7 cellular contexts compared by ENCODE assay signal in genomic region chr12:26113194-26113654, GRCh38. TPM values are rescaled to one million over a fixed set of nuclear protein-coding genes. Genes with fewer than 3 reads are reported as not detected.
DNase-seq lines count a peak whose midpoint lies in the region; ATAC-seq and TF ChIP-seq lines count a peak whose summit lies in the region.

No MANE protein-coding gene starts in this region.

- no peak for TF ChIP-seq POLR2A in stomach (IDR thresholded peaks at IDR 0.05)

- intact Hi-C loops in stomach (cut with DNase I; ENCODE audit: low total_unique reads): no loop called here

- H3K4me1 ChIP-seq in iPS-15b (ENCODE audit: control insufficient read depth, insufficient read depth, low read length): peaks cover 33% of the 10 kb centered on the region
- H3K4me1 ChIP-seq in stomach: peaks cover 9 to 36% (median 20%) of the 10 kb centered on the region in 4 donors

- H3K36me3 ChIP-seq in iPS-15b (ENCODE audit: control insufficient read depth, insufficient read depth, low read length): no peaks in the 10 kb centered on the region
- no peaks in the 10 kb centered on the region for H3K36me3 ChIP-seq in stomach

- peak overlapping the region; percentile 17 for H3K9ac ChIP-seq in iPS-15b (ENCODE audit: low read depth, low read length)

- peaks cover 31% of the 10 kb centered on the region for H3K27me3 ChIP-seq in iPS-15b (ENCODE audit: control insufficient read depth, insufficient read depth, low read length)
- no peaks in the 10 kb centered on the region for H3K27me3 ChIP-seq in stomach

- no peak for ATAC-seq in HG03378 (IDR thresholded peaks at IDR 0.05; ENCODE audit: unreplicated experiment)

- TF ChIP-seq CTCF in stomach (IDR thresholded peaks at IDR 0.05): no peak

- H3K4me3 ChIP-seq in iPS-15b (ENCODE audit: low read depth, low read length) (peak overlapping the region; percentile 57), stomach (peak overlapping the region in 2 of 4 donors; percentile 43 to 58)

- DNase-seq in SW480 (ENCODE audit: low spot score): peak; percentile 50
- DNase-seq in stomach: no peak
- no peak for DNase-seq in NCI-H1436 treated with DMSO at 0.1 percent for 48 hours (lab: John Stamatoyannopoulos, UW)
- DNase-seq in stimulated activated CD4-positive, alpha-beta T cell treated with anti-CD3 and anti-CD28 coated beads, Interleukin-15, amount 100 ng/mL, for 24 hours: no peak

- H3K27ac ChIP-seq in stomach: peak overlapping the region in 4 of 5 donors; percentile 92 to 95 (median 94)

- H3K9me3 ChIP-seq in iPS-15b (ENCODE audit: control insufficient read depth, insufficient read depth, low read length): no peaks in the 10 kb centered on the region
- no peaks in the 10 kb centered on the region for H3K9me3 ChIP-seq in stomach

- 18 to 34% (median 24%) methylated on average over 6 of the region's 6 CpGs for WGBS in stomach, 5 donors

- TF ChIP-seq RAD21 in Ishikawa (IDR thresholded peaks at IDR 0.05; ENCODE audit: low read depth): no peak

- TF ChIP-seq EP300 in Ishikawa (IDR thresholded peaks at IDR 0.05; ENCODE audit: borderline replicate concordance): no peak
- TF ChIP-seq EP300 in stomach (IDR thresholded peaks at IDR 0.05): no peak

TF ChIP-seq in Ishikawa, 13 proteins besides CTCF, POLR2A, EP300 and RAD21:
- TF ChIP-seq TAF1 (IDR thresholded peaks at IDR 0.05; ENCODE audit: low read depth): no peak
- TF ChIP-seq TEAD4 (IDR thresholded peaks at IDR 0.05): no peak
- no peak for TF ChIP-seq CREB1 (IDR thresholded peaks at IDR 0.05; ENCODE audit: low read depth)
- no peak for TF ChIP-seq TCF12 (IDR thresholded peaks at IDR 0.05; ENCODE audit: low read depth)
- TF ChIP-seq REST (IDR thresholded peaks at IDR 0.05; ENCODE audit: low read depth): no peak
- TF ChIP-seq FOXM1 (IDR thresholded peaks at IDR 0.05; ENCODE audit: borderline replicate concordance, low read depth): no peak
- no peak for TF ChIP-seq YY1 (IDR thresholded peaks at IDR 0.05; ENCODE audit: low read depth)
- TF ChIP-seq ZBTB7A (IDR thresholded peaks at IDR 0.05; ENCODE audit: low read depth): no peak
- TF ChIP-seq EGR1 (IDR thresholded peaks at IDR 0.05): no peak
- TF ChIP-seq USF1 (IDR thresholded peaks at IDR 0.05): peak; percentile 72
- no peak for TF ChIP-seq CEBPB (IDR thresholded peaks at IDR 0.05)
- no peak for TF ChIP-seq MAX (IDR thresholded peaks at IDR 0.05)
- 0 out of 2 replicates have a peak, but pooled peaks have one; percentile 17 for TF ChIP-seq NFIC (IDR thresholded peaks at IDR 0.05)
TF ChIP-seq in Ishikawa: peak in this region for 2.

RNA-seq across cellular contexts. Expression of gene BHLHE41, which starts 11.6 kb away (rescaled TPM):
- 1 to 10 TPM in 3 of 5 donors, under 1 TPM in 1, not detected in 1; 0.29 to 4.7 (median 1.9) TPM for total RNA-seq in stomach
- 1 to 10 TPM; 1.4 to 2.4 (median 1.8) TPM for polyA plus RNA-seq in stomach
